ENCODE assay signal across 8 cellular contexts in the genomic region with DNA sequence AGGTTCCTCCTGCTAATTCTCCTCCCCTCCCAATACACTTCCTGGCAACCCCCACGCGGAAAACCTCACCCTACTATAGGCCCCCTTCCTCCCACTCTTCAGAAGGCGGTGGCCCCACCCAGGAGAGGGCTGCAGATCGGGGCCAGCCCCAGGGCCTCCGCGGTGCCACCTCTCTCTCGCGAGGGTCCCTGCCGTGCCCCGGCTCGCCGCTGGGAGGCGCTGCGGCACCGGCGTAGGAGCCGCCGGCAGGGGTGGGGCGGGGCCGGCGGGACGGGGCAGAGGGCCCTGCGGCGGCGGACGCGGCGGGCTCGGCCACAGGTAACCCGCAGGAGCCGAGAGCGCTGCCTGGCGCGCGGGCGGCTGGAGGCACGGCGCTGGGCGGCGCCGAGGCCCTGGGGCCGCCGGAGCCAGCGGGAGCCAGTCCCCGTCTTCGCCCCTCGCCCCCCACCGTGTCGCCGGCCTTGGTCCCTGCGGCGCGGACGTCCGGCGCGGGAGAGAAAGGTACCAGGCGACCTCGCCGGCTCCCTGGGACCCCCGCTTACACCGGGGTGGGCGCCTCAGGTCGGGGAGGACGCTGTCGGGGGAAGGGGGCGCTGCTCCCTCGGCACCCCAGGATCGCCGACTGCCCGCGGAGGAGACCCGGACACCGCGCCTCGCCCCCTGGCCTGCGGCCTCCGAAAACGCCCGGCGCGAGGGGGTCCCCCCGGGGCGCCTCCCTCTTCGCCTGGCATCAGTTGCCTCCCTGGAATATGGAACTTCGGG. TPM values are rescaled to one million over a fixed set of nuclear protein-coding genes. Genes with fewer than 3 reads are reported as not detected.
A peak's percentile ranks its signal among the peaks of the same experiment; 100 is the strongest.
DNase-seq lines count a peak whose midpoint lies in the region; ATAC-seq, FAIRE-seq and TF ChIP-seq lines count a peak whose summit lies in the region.

A gene (plus strand): TSS at position 278 of the 762 bp plus-strand sequence. CDS start 133,825 bp downstream, outside the sequence.

- H3K4me3 ChIP-seq in Karpas-422 (ENCODE audit: low read length) (no peak within 1 kb of the TSS), SU-DHL-6 (ENCODE audit: insufficient read depth, low read length, poor library complexity, severe bottlenecking) (peak within 1 kb of the TSS; percentile 59), prostate gland (peak within 1 kb of the TSS; percentile 56 to 76)

- H3K27me3 ChIP-seq in Karpas-422 (ENCODE audit: low read length) (no peaks in the 10 kb centered on the region), SU-DHL-6 (ENCODE audit: low read length) (no peaks in the 10 kb centered on the region), prostate gland (replicated peaks; ENCODE audit: insufficient read depth) (no peaks in the 10 kb centered on the region)

- H3K36me3 ChIP-seq in Karpas-422 (ENCODE audit: insufficient read depth, low read length) (no peaks in the 10 kb centered on the region), SU-DHL-6 (ENCODE audit: low read length) (no peaks in the 10 kb centered on the region), prostate gland (no peaks in the 10 kb centered on the region)

- H3K27ac ChIP-seq in Karpas-422 (ENCODE audit: low read length) (no peak within 1 kb of the TSS), SU-DHL-6 (ENCODE audit: low read depth, low read length) (no peak within 1 kb of the TSS), prostate gland (peak within 1 kb of the TSS; percentile 9 to 32)

- H4K20me1 ChIP-seq in Karpas-422 (ENCODE audit: insufficient read depth, low read depth, low read length): no peaks in the 10 kb centered on the region
- H4K20me1 ChIP-seq in SU-DHL-6 (ENCODE audit: low read depth, low read length): no peaks in the 10 kb centered on the region

- H3K79me2 ChIP-seq in Karpas-422 (ENCODE audit: low read length) (no peaks in the 10 kb centered on the region), SU-DHL-6 (ENCODE audit: insufficient read depth, low read length) (no peaks in the 10 kb centered on the region)

- H3K9ac ChIP-seq in Karpas-422 (ENCODE audit: low read length) (no peak within 1 kb of the TSS), SU-DHL-6 (ENCODE audit: low read length) (peak within 1 kb of the TSS; percentile 63)

- no peaks in the 10 kb centered on the region for H3K9me3 ChIP-seq in Karpas-422 (ENCODE audit: low read length)
- H3K9me3 ChIP-seq in SU-DHL-6 (ENCODE audit: insufficient read depth, low read length): no peaks in the 10 kb centered on the region
- no peaks in the 10 kb centered on the region for H3K9me3 ChIP-seq in prostate gland

- H3F3A ChIP-seq in SU-DHL-6 (ENCODE audit: insufficient read depth): no peaks in the 10 kb centered on the region

- ATAC-seq in GM21786 (IDR thresholded peaks at IDR 0.05; ENCODE audit: unreplicated experiment): peak; percentile 86
- ATAC-seq in left cardiac atrium: peak; percentile 97

- H3K9me2 ChIP-seq in Karpas-422 (replicated peaks; ENCODE audit: insufficient read depth, low read length): no peaks in the 10 kb centered on the region
- no peaks in the 10 kb centered on the region for H3K9me2 ChIP-seq in SU-DHL-6 (replicated peaks; ENCODE audit: insufficient read depth, low read length)

- H3K4me1 ChIP-seq in Karpas-422 (ENCODE audit: low read length) (no peaks in the 10 kb centered on the region), prostate gland (replicated peaks) (no peaks in the 10 kb centered on the region)

- intact Hi-C loops in left cardiac atrium (cut with DNase I) (loop anchor here (1.0 to 5.0 kb wide), 2 partner anchors 174 to 177 kb away; no protein-coding TSS in a partner anchor), prostate gland (cut with DNase I) (loop anchor here (2.0 kb wide), 1 partner anchor 176 kb away; no protein-coding TSS in a partner anchor)

- no peak within 1 kb of the TSS for H2AFZ ChIP-seq in Karpas-422 (ENCODE audit: low read length)
- H2AFZ ChIP-seq in SU-DHL-6 (ENCODE audit: low read depth, low read length, severe bottlenecking): peak within 1 kb of the TSS; percentile 93

- peak; percentile 46 for DNase-seq in EL
- DNase-seq in Karpas-422: peak; percentile 82
- DNase-seq in activated naive CD8-positive, alpha-beta T cell treated with anti-CD3 and anti-CD28 coated beads, Interleukin-2, amount 50 U/mL, for 16 hours (ENCODE audit: low read depth, low spot score): peak; percentile 69
- peak; percentile 84 for DNase-seq in left cardiac atrium
- DNase-seq in prostate gland (ENCODE audit: low spot score): peak; percentile 66
- DNase-seq in urothelium cell line (ENCODE audit: low spot score): peak; percentile 84

- H3K4me2 ChIP-seq in Karpas-422 (ENCODE audit: low read depth, low read length, poor library complexity, severe bottlenecking) (no peak within 1 kb of the TSS), SU-DHL-6 (ENCODE audit: low read depth, low read length, poor library complexity, severe bottlenecking) (peak within 1 kb of the TSS; percentile 76)

- FAIRE-seq in urothelium cell line (lab: Jason Lieb, UNC): no peak

- peak; percentile 86 for TF ChIP-seq CTCF in SU-DHL-6 (IDR thresholded peaks at IDR 0.05; ENCODE audit: insufficient read depth, low read length, poor library complexity, severe bottlenecking)
- peak; percentile 74 to 98 (median 94) for TF ChIP-seq CTCF in prostate gland (IDR thresholded peaks at IDR 0.05)

- TF ChIP-seq POLR2A in prostate gland (IDR thresholded peaks at IDR 0.05): peak; percentile 16

- 2% methylated on average over 36 of the region's 86 CpGs for WGBS in prostate gland

RNA-seq across cellular contexts. Expression of the gene that starts here (rescaled TPM):
- total RNA-seq in Karpas-422 (2014; rRNA removed; shearing (Covaris generic); ENCODE audit: low replicate concordance): not detected in 2 replicates
- total RNA-seq in left cardiac atrium (10 to 100 TPM in 1 of 2 donors, 1 to 10 TPM in 1; 9.1 to 13.7 TPM), prostate gland (10 to 100 TPM; 11.9 to 30.9 TPM)

Comparison
In these comparisons a context has a peak if more than half of its experiments do, and no peak if none do; other contexts are left out.
1. RNA of the gene that starts here (total RNA-seq): 11.9 to 30.9 TPM in prostate gland and 9.1 to 13.7 TPM in left cardiac atrium; not detected in Karpas-422; every median in the first group is over 10 times any median in the second.
2. Peak in DNase-seq in Karpas-422; RNA of the gene not detected or under 1 TPM.
3. H3K27ac ChIP-seq: peak in prostate gland (2 of 2); none in Karpas-422 (single experiment) and SU-DHL-6 (single experiment).
4. Peak in every context shown above with its lines, with median percentiles within 50 percentile points of each other: DNase-seq.